12 cellular contexts compared by ENCODE assay signal in genomic region chr16:57111420-57111819, GRCh38. TPM values are rescaled to one million over a fixed set of nuclear protein-coding genes. Genes with fewer than 3 reads are reported as not detected.
DNase-seq lines count a peak whose midpoint lies in the region; ATAC-seq and TF ChIP-seq lines count a peak whose summit lies in the region.
"Had no signal": no experiment of that assay in that cellular context is flagged by ENCODE, and none has a peak within 500 bp of the region (broad histone marks: within the 10 kb centered on the region; RNA-seq: fewer than 3 reads in every experiment).

No MANE protein-coding gene starts in this region.

- DNase-seq in RPMI7951 (ENCODE audit: low read depth) (peak; percentile 22), dorsolateral prefrontal cortex (no peak), osteocyte (ENCODE audit: extremely low spot score, unreplicated experiment) (no peak), cerebellar cortex (ENCODE audit: low spot score) (no peak), epidermal melanocyte (ENCODE audit: insufficient read length, low spot score) (no peak)
- DNase-seq: CD4-positive, CD25-positive, alpha-beta regulatory T cell; DMS53; GOT3; HFFc6 had no signal

- ATAC-seq in HG02763 (IDR thresholded peaks at IDR 0.05; ENCODE audit: unreplicated experiment) = no peak

- peak overlapping the region; percentile 18 for H3K27ac Mint-ChIP-seq in osteocyte (ENCODE audit: unreplicated experiment)
- H3K27ac Mint-ChIP-seq: CD4-positive, CD25-positive, alpha-beta regulatory T cell; HFFc6 had no signal

- no peak overlapping the region for H3K4me3 ChIP-seq in dorsolateral prefrontal cortex
- H3K4me3 ChIP-seq: HAP-1 had no signal

- TF ChIP-seq CTCF in dorsolateral prefrontal cortex (IDR thresholded peaks at IDR 0.05 in 54 of 56, conservative IDR thresholded peaks at IDR 0.05 in 2 of 56; ENCODE audit: low read depth in 1 of 56, partially characterized antibody in 56 of 56) = no peak
- TF ChIP-seq CTCF in osteocyte (IDR thresholded peaks at IDR 0.05) = no peak

- H3K9me3 Mint-ChIP-seq in osteocyte (ENCODE audit: unreplicated experiment) = no peaks in the 10 kb centered on the region
- H3K9me3 Mint-ChIP-seq: CD4-positive, CD25-positive, alpha-beta regulatory T cell; HFFc6 had no signal

- no peak overlapping the region for H3K4me3 Mint-ChIP-seq in osteocyte (ENCODE audit: unreplicated experiment)
- H3K4me3 Mint-ChIP-seq: CD4-positive, CD25-positive, alpha-beta regulatory T cell; HFFc6 had no signal

- peak overlapping the region in 55 of 59 donors; percentile 6 to 100 (median 99) for H3K27ac ChIP-seq in dorsolateral prefrontal cortex
- H3K27ac ChIP-seq: HL-60 had no signal

- intact Hi-C loops in dorsolateral prefrontal cortex (cut with DNase I) = no loop called here

- peaks cover 30% of the 10 kb centered on the region for H3K4me1 Mint-ChIP-seq in osteocyte (ENCODE audit: unreplicated experiment)

- H3K27me3 ChIP-seq in dorsolateral prefrontal cortex = no peaks in the 10 kb centered on the region

- peaks cover 5% of the 10 kb centered on the region for H3K36me3 Mint-ChIP-seq in osteocyte (ENCODE audit: unreplicated experiment)

- H3K27me3 Mint-ChIP-seq in osteocyte (ENCODE audit: unreplicated experiment) = no peaks in the 10 kb centered on the region
- H3K27me3 Mint-ChIP-seq: CD4-positive, CD25-positive, alpha-beta regulatory T cell had no signal

RNA-seq across cellular contexts. Expression of gene CPNE2, which starts 19.0 kb away (rescaled TPM):
- 61.8 and 93.1 TPM in 2 replicates for total RNA-seq in RPMI7951 (2014; rRNA removed; shearing (Covaris generic))
- 100 to 1,000 TPM in 2 of 120 experiments, 10 to 100 TPM in 118; 18.1 to 151 (median 44.9) TPM for total RNA-seq in dorsolateral prefrontal cortex
- 33.7 and 33.9 TPM in 2 replicates for total RNA-seq in osteocyte
